In the genomic region with DNA sequence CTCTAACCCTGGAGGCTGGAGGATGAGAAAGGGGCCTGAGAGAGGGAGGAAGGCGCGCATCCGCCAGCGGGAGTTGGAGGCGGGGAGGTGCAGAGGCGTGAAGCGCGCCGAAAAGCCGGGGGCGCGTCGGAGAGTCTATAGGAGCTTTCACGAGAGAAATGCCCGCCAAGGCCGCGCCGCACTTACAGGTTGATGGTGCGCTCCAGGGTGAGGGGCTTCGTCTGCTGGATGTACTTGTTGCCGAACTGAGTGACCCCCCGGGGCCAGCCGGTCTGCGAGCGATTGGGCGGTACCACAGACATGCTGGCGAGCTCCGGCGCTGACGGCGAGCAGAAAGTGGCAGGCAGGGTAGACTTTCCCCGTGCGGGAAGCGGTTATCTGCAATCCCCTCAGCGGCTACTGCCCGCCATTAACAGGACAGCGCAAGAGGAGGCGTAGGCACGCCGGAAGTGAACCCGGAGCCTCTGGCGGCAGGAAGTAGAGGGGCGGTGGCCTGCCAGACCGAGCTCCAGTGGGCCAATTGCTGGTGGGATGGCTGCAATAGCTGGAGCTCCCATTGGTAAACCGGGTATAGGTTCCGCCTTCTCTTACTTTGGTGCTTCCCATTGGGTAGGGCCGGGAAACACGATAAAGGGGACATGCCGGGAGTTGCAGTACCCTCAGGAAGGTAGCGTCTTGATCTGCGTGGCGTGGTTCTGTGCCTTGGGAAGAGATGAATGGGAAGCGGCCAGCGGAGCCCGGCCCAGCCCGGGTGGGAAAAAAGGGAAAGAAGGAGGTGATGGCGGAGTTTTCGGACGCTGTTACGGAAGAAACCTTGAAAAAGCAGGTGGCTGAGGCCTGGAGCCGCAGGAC, we compare ENCODE assay signal across 8 cellular contexts. TPM values are rescaled to one million over a fixed set of nuclear protein-coding genes. Genes with fewer than 3 reads are reported as not detected.
DNase-seq lines count a peak whose midpoint lies in the region; ATAC-seq, FAIRE-seq and TF ChIP-seq lines count a peak whose summit lies in the region.

NUDT21 (minus strand) TSS at position 432 of the 852 bp plus-strand sequence; CDS start at position 302, 130 bp downstream.
OGFOD1 (plus strand) TSS at position 654 of the 852 bp plus-strand sequence; CDS start at position 713, 59 bp downstream.

- H4K20me1 ChIP-seq in OCI-LY3 (ENCODE audit: insufficient read depth, low read length): peaks cover 37% of the 10 kb centered on the region

- peak within 1 kb of the TSS; percentile 69 for H3K27ac ChIP-seq in OCI-LY3 (ENCODE audit: low read length)
- H3K27ac ChIP-seq in mesodermal cell (ENCODE audit: low read depth, low read length, severe bottlenecking): peak within 1 kb of the TSS; percentile 82

- no peak for TF ChIP-seq CTCF in OCI-LY3 (IDR thresholded peaks at IDR 0.05; ENCODE audit: low read depth, low read length)

- H3K9ac ChIP-seq in OCI-LY3 (ENCODE audit: low read length): peak within 1 kb of the TSS; percentile 86

- H3K4me1 ChIP-seq in OCI-LY3 (ENCODE audit: low read length): peaks cover 40% of the 10 kb centered on the region
- peaks cover 25% of the 10 kb centered on the region for H3K4me1 ChIP-seq in mesodermal cell (ENCODE audit: control insufficient read depth, insufficient read depth, low read length, poor library complexity, severe bottlenecking)

- peak within 1 kb of the TSS; percentile 91 for H3K4me2 ChIP-seq in OCI-LY3 (ENCODE audit: low read length)

- no peaks in the 10 kb centered on the region for H3K27me3 ChIP-seq in OCI-LY3 (ENCODE audit: low read depth, low read length)

- peak; percentile 97 for FAIRE-seq in endometrium (lab: Jason Lieb, UNC)

- ATAC-seq in GM21515 (IDR thresholded peaks at IDR 0.05; ENCODE audit: unreplicated experiment): peak; percentile 97

- DNase-seq in D341Med (ENCODE audit: low spot score): peak; percentile 96
- DNase-seq in HuH-7 (ENCODE audit: low spot score): peak; percentile 90
- DNase-seq in activated CD8-positive, alpha-beta memory T cell treated with anti-CD3 and anti-CD28 coated beads, Interleukin-2, amount 50 U/mL, for 48 hours: peak; percentile 91
- peak; percentile 80 to 89 for DNase-seq in stimulated activated CD8-positive, alpha-beta memory T cell treated with anti-CD3 and anti-CD28 coated beads, Interleukin-15, amount 100 ng/mL, for 4 hours (ENCODE audit: low read depth in 2 of 2)

- 0% methylated on average over 56 to 58 of the region's 61 CpGs for WGBS in mesodermal cell (ENCODE audit: insufficient coverage in 2 of 2), 2 experiments

- peaks cover 76% of the 10 kb centered on the region for H3K79me2 ChIP-seq in OCI-LY3 (ENCODE audit: low read length)

- H3K36me3 ChIP-seq in OCI-LY3 (replicated peaks; ENCODE audit: low read depth, low read length) (peaks cover 33% of the 10 kb centered on the region), mesodermal cell (ENCODE audit: control insufficient read depth, insufficient read depth, low read length) (peaks cover 45% of the 10 kb centered on the region)

- peak within 1 kb of the TSS; percentile 63 for H2AFZ ChIP-seq in OCI-LY3 (ENCODE audit: low read depth, low read length)

- H3K4me3 ChIP-seq in OCI-LY3 (ENCODE audit: low read length) (peak within 1 kb of the TSS; percentile 95), mesodermal cell (ENCODE audit: extremely low read depth, insufficient read depth, low read length, poor library complexity, severe bottlenecking) (peak within 1 kb of the TSS; percentile 98)

- no peaks in the 10 kb centered on the region for H3K9me3 ChIP-seq in OCI-LY3 (ENCODE audit: insufficient read depth, low read length)
- no peaks in the 10 kb centered on the region for H3K9me3 ChIP-seq in mesodermal cell (ENCODE audit: control insufficient read depth, low read length)

RNA-seq across cellular contexts. Expression of gene NUDT21, which starts in this region (rescaled TPM):
- 131 TPM for polyA plus RNA-seq in mesodermal cell (2013, experiment 1 of 2)
- polyA plus RNA-seq in mesodermal cell (2013, experiment 2 of 2): 119 TPM

RNA-seq across cellular contexts. Expression of gene OGFOD1, which starts in this region (rescaled TPM):
- polyA plus RNA-seq in mesodermal cell (2013, experiment 1 of 2): 54.7 TPM
- polyA plus RNA-seq in mesodermal cell (2013, experiment 2 of 2): 45.4 TPM

Comparison
In these comparisons a context has a peak if more than half of its experiments do, and no peak if none do; other contexts are left out.
1. Peak in every context shown above with its lines: DNase-seq, ATAC-seq, H3K4me3 ChIP-seq and H3K27ac ChIP-seq.